In the genomic region with DNA sequence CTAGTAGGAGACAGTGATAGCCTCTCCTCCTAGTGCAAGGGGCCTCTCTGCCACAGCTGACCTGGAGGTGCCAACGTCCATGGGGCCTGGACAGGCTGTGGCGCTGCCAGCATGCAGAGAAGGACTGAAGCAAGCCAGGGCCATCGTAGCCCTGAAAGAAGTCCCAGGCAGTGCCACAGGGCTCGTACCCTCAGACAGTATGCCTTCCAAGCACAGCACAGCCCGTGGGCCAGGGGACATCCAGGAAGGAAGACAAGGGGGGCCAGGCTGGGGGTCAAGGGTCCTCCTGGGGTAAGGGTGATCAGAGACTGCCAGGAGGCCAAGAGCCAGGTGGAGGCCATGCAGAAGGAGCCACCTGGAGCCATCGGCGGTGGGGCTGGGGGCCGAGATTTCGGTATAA, we compare ENCODE assay signal across 22 cellular contexts. TPM values are rescaled to one million over a fixed set of nuclear protein-coding genes. Genes with fewer than 3 reads are reported as not detected.
DNase-seq lines count a peak whose midpoint lies in the region; ATAC-seq and TF ChIP-seq lines count a peak whose summit lies in the region.
"Had no signal": no experiment of that assay in that cellular context is flagged by ENCODE, and none has a peak within 500 bp of the region (broad histone marks: within the 10 kb centered on the region; RNA-seq: fewer than 3 reads in every experiment).

No MANE protein-coding gene starts in this region.

- H3K23ac ChIP-seq in H9 (ENCODE audit: insufficient read length, low read depth, low read length) (no peak overlapping the region), trophoblast cell (ENCODE audit: low read length) (no peak overlapping the region)

- no peak for ATAC-seq in left ventricle myocardium superior
- ATAC-seq in GM21447 (IDR thresholded peaks at IDR 0.05; ENCODE audit: unreplicated experiment): no peak
- ATAC-seq: T-cell had no signal

- no peaks in the 10 kb centered on the region for H3K9me3 ChIP-seq in BLaER1
- no peaks in the 10 kb centered on the region for H3K9me3 ChIP-seq in H9 (ENCODE audit: control insufficient read depth, low read depth, low read length)
- H3K9me3 ChIP-seq in trophoblast cell (ENCODE audit: insufficient read depth, low read depth, low read length): no peaks in the 10 kb centered on the region
- H3K9me3 ChIP-seq: Caco-2, upper lobe of left lung had no signal

- H3K27me3 ChIP-seq in BLaER1 (no peaks in the 10 kb centered on the region), H9 (ENCODE audit: insufficient read depth, low read length) (no peaks in the 10 kb centered on the region), trophoblast cell (ENCODE audit: insufficient read depth, low read length) (no peaks in the 10 kb centered on the region)
- H3K27me3 ChIP-seq: neural progenitor cell, upper lobe of left lung had no signal

- H4K8ac ChIP-seq in H9 (replicated peaks; ENCODE audit: insufficient read length, low read depth, low read length) (no peak overlapping the region), trophoblast cell (ENCODE audit: low read depth, low read length) (no peak overlapping the region)

- H3K4ac ChIP-seq in H9 (ENCODE audit: low read depth, low read length) (no peak overlapping the region; the same call in 1 of the 2 replicates), trophoblast cell (ENCODE audit: low read depth, low read length) (no peak overlapping the region)

- peaks cover 12 to 36% of the 10 kb centered on the region in 2 experiments for H3K4me1 Mint-ChIP-seq in H9
- H3K4me1 Mint-ChIP-seq: activated naive CD8-positive, alpha-beta T cell treated with anti-CD3 and anti-CD28 coated beads, Interleukin-2, amount 10 ng/mL, durations not matched to agents 7 days and 5 days had no signal

- peak overlapping the region in 2 of 3 experiments; percentile 70 to 82; a peak in 2 of 7 replicates for H3K27ac Mint-ChIP-seq in H9
- H3K27ac Mint-ChIP-seq: HFFc6, progenitor cell of endocrine pancreas, T-cell had no signal

- H3K9me3 Mint-ChIP-seq in H9: no peaks in the 10 kb centered on the region
- H3K9me3 Mint-ChIP-seq: activated naive CD8-positive, alpha-beta T cell treated with anti-CD3 and anti-CD28 coated beads, Interleukin-2, amount 10 ng/mL, durations not matched to agents 7 days and 5 days; HFFc6; neural progenitor cell; T-cell had no signal

- H3K4me2 ChIP-seq in BLaER1 (peak overlapping the region; percentile 99), H9 (ENCODE audit: insufficient read depth, insufficient read length, low read length) (no peak overlapping the region), trophoblast cell (ENCODE audit: low read length) (no peak overlapping the region)

- DNase-seq in H9 (no peak), left ventricle myocardium superior (peak; percentile 22), trophoblast cell (no peak), DMS53 treated with DMSO at 0.1 percent for 48 hours (lab: John Stamatoyannopoulos, UW; ENCODE audit: unreplicated experiment) (no peak), occipital lobe (lab: John Stamatoyannopoulos, UW) (no peak)
- DNase-seq: activated CD4-positive, CD25-positive, alpha-beta regulatory T cell; activated naive CD8-positive, alpha-beta T cell treated with anti-CD3 and anti-CD28 coated beads, Interleukin-2, amount 10 ng/mL, durations not matched to agents 7 days and 5 days; Caco-2; DMS79 treated with DMSO at 0.1 percent for 48 hours; HFFc6; islet precursor cell; NCI-H1436; NCI-H446 treated with DMSO at 0.1 percent for 48 hours; NCI-H82; T-cell had no signal

- no peak overlapping the region for H2BK20ac ChIP-seq in H9 (ENCODE audit: low read depth, low read length, poor library complexity, severe bottlenecking)

- H2AFZ ChIP-seq in H9 (ENCODE audit: low read length) (no peak overlapping the region), trophoblast cell (ENCODE audit: insufficient read depth, low read length, poor library complexity) (no peak overlapping the region)
- H2AFZ ChIP-seq: neural progenitor cell had no signal

- H4K12ac ChIP-seq in trophoblast cell (ENCODE audit: low read depth, low read length): no peak overlapping the region

- no peaks in the 10 kb centered on the region; the same call in 1 of the 2 replicates for H3K79me2 ChIP-seq in H9 (ENCODE audit: insufficient read depth, low read length)
- H3K79me2 ChIP-seq in trophoblast cell (ENCODE audit: control insufficient read depth, insufficient read depth, low read length, poor library complexity): peaks cover 4% of the 10 kb centered on the region

- H3K36me3 ChIP-seq in BLaER1 (peaks cover 4% of the 10 kb centered on the region; the same call in 1 of the 2 replicates), trophoblast cell (ENCODE audit: control insufficient read depth in 1 of 2, insufficient read depth in 2 of 2, low read length in 2 of 2) (no peaks in the 10 kb centered on the region)
- H3K36me3 ChIP-seq: neural progenitor cell, upper lobe of left lung had no signal

- no peak overlapping the region for H3K56ac ChIP-seq in H9 (ENCODE audit: insufficient read length, low read depth, low read length)

- H3K18ac ChIP-seq in H9 (ENCODE audit: insufficient read length, low read depth, low read length) (no peak overlapping the region), trophoblast cell (ENCODE audit: low read length) (peak overlapping the region; percentile 17)

- no peaks in the 10 kb centered on the region for H3K79me1 ChIP-seq in H9 (ENCODE audit: insufficient read depth, low read depth, low read length, poor library complexity, severe bottlenecking)
- no peaks in the 10 kb centered on the region for H3K79me1 ChIP-seq in trophoblast cell (ENCODE audit: low read length)

- H4K5ac ChIP-seq in H9 (ENCODE audit: insufficient read length, low read depth, low read length): no peak overlapping the region

- no peak overlapping the region for H2BK15ac ChIP-seq in H9 (ENCODE audit: low read depth, low read length)

- H3K4me1 ChIP-seq in BLaER1 (peaks cover 95% of the 10 kb centered on the region), H9 (ENCODE audit: insufficient read depth, low read length) (peaks cover 2% of the 10 kb centered on the region; the same call in 1 of the 2 replicates), trophoblast cell (ENCODE audit: control insufficient read depth in 1 of 2, insufficient read depth in 2 of 2, low read length in 2 of 2) (no peaks in the 10 kb centered on the region)
- H3K4me1 ChIP-seq: Caco-2 had no signal

- H3K4me3 Mint-ChIP-seq in H9: no peak overlapping the region
- H3K4me3 Mint-ChIP-seq: activated naive CD8-positive, alpha-beta T cell treated with anti-CD3 and anti-CD28 coated beads, Interleukin-2, amount 10 ng/mL, durations not matched to agents 7 days and 5 days; HFFc6; T-cell had no signal

- no peak for TF ChIP-seq CTCF in H9 (conservative IDR thresholded peaks at IDR 0.05)

- H3T11ph ChIP-seq in H9 (ENCODE audit: low read length): no peak overlapping the region

- whole genome bisulfite sequencing in H9 (ENCODE audit: extremely low coverage, insufficient read length, low lambda C conversion rate): no CpG with 5 or more reads among the region's 9 CpGs
- WGBS in trophoblast cell (ENCODE audit: extremely low coverage, insufficient coverage, insufficient read length): no CpG with 5 or more reads among the region's 9 CpGs

- no peak overlapping the region for H2BK5ac ChIP-seq in H9 (ENCODE audit: insufficient read length, low read length)
- H2BK5ac ChIP-seq in trophoblast cell (ENCODE audit: low read depth, low read length, poor library complexity): no peak overlapping the region

- H2BK12ac ChIP-seq in H9 (ENCODE audit: insufficient read length, low read depth, low read length) (no peak overlapping the region), trophoblast cell (ENCODE audit: low read length) (no peak overlapping the region)

- H4K20me1 ChIP-seq in BLaER1 (peaks cover 98% of the 10 kb centered on the region), H9 (ENCODE audit: control insufficient read depth, insufficient read depth, insufficient read length) (no peaks in the 10 kb centered on the region)

- H3K27ac ChIP-seq in BLaER1: peak overlapping the region; percentile 80
- no peak overlapping the region for H3K27ac ChIP-seq in H9 (ENCODE audit: insufficient read length, low read depth, low read length)
- H3K27ac ChIP-seq in trophoblast cell (ENCODE audit: low read depth, low read length): no peak overlapping the region
- H3K27ac ChIP-seq: epithelial cell of prostate, neural progenitor cell, upper lobe of left lung had no signal

- intact Hi-C loops in left ventricle myocardium superior (cut with micrococcal nuclease): no loop called here

- peak overlapping the region; percentile 39; the same call in 1 of the 2 replicates for H3K14ac ChIP-seq in H9 (ENCODE audit: insufficient read depth, low read length)
- H3K14ac ChIP-seq in trophoblast cell (ENCODE audit: low read length): no peak overlapping the region

- H2AK5ac ChIP-seq in H9 (ENCODE audit: insufficient read length, low read length) (no peak overlapping the region), trophoblast cell (ENCODE audit: low read length) (no peak overlapping the region)

- no peak overlapping the region for H4K91ac ChIP-seq in H9 (ENCODE audit: insufficient read length, low read depth, low read length)
- H4K91ac ChIP-seq in trophoblast cell (ENCODE audit: low read depth, low read length): no peak overlapping the region

- H3K9ac ChIP-seq in BLaER1: peak overlapping the region; percentile 70
- H3K9ac ChIP-seq in H9 (ENCODE audit: extremely low read depth, insufficient read length, low read length): no peak overlapping the region
- H3K9ac ChIP-seq in trophoblast cell (ENCODE audit: low read length): no peak overlapping the region
- H3K9ac ChIP-seq: neural progenitor cell had no signal

- H3K36me3 Mint-ChIP-seq in H9 (ENCODE audit: insufficient read depth in 1 of 3, low read depth in 3 of 3): no peaks in the 10 kb centered on the region
- H3K36me3 Mint-ChIP-seq: activated naive CD8-positive, alpha-beta T cell treated with anti-CD3 and anti-CD28 coated beads, Interleukin-2, amount 10 ng/mL, durations not matched to agents 7 days and 5 days; neural progenitor cell; T-cell had no signal

- H3K27me3 Mint-ChIP-seq in H9 (ENCODE audit: low read depth): no peaks in the 10 kb centered on the region; the same call in 1 of the 2 replicates
- H3K27me3 Mint-ChIP-seq: activated naive CD8-positive, alpha-beta T cell treated with anti-CD3 and anti-CD28 coated beads, Interleukin-2, amount 10 ng/mL, durations not matched to agents 7 days and 5 days; progenitor cell of endocrine pancreas; T-cell had no signal

- H3K4me3 ChIP-seq in BLaER1 (peak overlapping the region; percentile 60), trophoblast cell (ENCODE audit: low read depth, low read length) (no peak overlapping the region)
- H3K4me3 ChIP-seq: lung, neural progenitor cell, upper lobe of left lung had no signal

- H3K23me2 ChIP-seq in H9 (ENCODE audit: insufficient read length, low read depth, low read length, poor library complexity, severe bottlenecking): no peaks in the 10 kb centered on the region

- no peak overlapping the region for H2BK120ac ChIP-seq in H9 (ENCODE audit: low read depth, low read length, poor library complexity, severe bottlenecking)
- no peak overlapping the region for H2BK120ac ChIP-seq in trophoblast cell (ENCODE audit: insufficient read depth, low read length, poor library complexity)

RNA-seq across cellular contexts. Expression of a gene that starts 20.4 kb away (rescaled TPM):
- 22.7 and 24.2 TPM in 2 replicates for total RNA-seq in H9 (2021)
- 52.8 TPM for total RNA-seq in left ventricle myocardium superior
- polyA plus RNA-seq in trophoblast cell (2013): 17.4 and 19.5 TPM in 2 replicates
- 13.7 TPM for total RNA-seq in occipital lobe
